Comparison of ENCODE assay signal across 10 cellular contexts in genomic region chr18:13219012-13219396, GRCh38. TPM values are rescaled to one million over a fixed set of nuclear protein-coding genes. Genes with fewer than 3 reads are reported as not detected.
DNase-seq lines count a peak whose midpoint lies in the region; ATAC-seq and TF ChIP-seq lines count a peak whose summit lies in the region.
"Had no signal": no experiment of that assay in that cellular context is flagged by ENCODE, and none has a peak within 500 bp of the region (broad histone marks: within the 10 kb centered on the region; RNA-seq: fewer than 3 reads in every experiment).

No MANE protein-coding gene starts in this region.

- TF ChIP-seq CTCF in liver (IDR thresholded peaks at IDR 0.05; ENCODE audit: low read depth, low read length, missing input control): no peak

- H3K9ac ChIP-seq in liver (ENCODE audit: low read depth in 1 of 2, low read length in 2 of 2): peak overlapping the region; percentile 30 to 65

- DNase-seq in NCI-H748 (lab: John Stamatoyannopoulos, UW; ENCODE audit: unreplicated experiment) (peak; percentile 38), NCI-H748 treated with DMSO at 0.1 percent for 48 hours (lab: John Stamatoyannopoulos, UW) (no peak), MG63 (no peak), NCI-H2196 treated with DMSO at 0.1 percent for 48 hours (lab: John Stamatoyannopoulos, UW; ENCODE audit: unreplicated experiment) (no peak)
- DNase-seq in stimulated activated naive CD8-positive, alpha-beta T cell treated with anti-CD3 and anti-CD28 coated beads, Interleukin-15, amount 100 ng/mL, for 72 hours: no peak

- H3K36me3 Mint-ChIP-seq in activated naive CD8-positive, alpha-beta T cell: peaks cover 3% of the 10 kb centered on the region

- WGBS in liver: 14% methylated on average over 14 of the region's 14 CpGs

- H3K36me3 ChIP-seq in liver (ENCODE audit: control insufficient read depth in 4 of 4, insufficient read depth in 3 of 4, low read depth in 1 of 4, low read length in 3 of 4) (no peaks in the 10 kb centered on the region), MG63 (no peaks in the 10 kb centered on the region)

- peak overlapping the region; percentile 42 to 92 (median 67) for H3K4me3 ChIP-seq in liver (ENCODE audit: low read depth in 1 of 3, low read length in 3 of 3)
- no peak overlapping the region for H3K4me3 ChIP-seq in MG63

- H3K4me1 ChIP-seq in liver (ENCODE audit: control insufficient read depth in 4 of 4, insufficient read depth in 4 of 4, low read length in 3 of 4): peaks cover 19 to 67% (median 58%) of the 10 kb centered on the region in 4 donors
- H3K4me1 ChIP-seq: foreskin keratinocyte had no signal

- peaks cover 46% of the 10 kb centered on the region for H3K4me1 Mint-ChIP-seq in activated naive CD8-positive, alpha-beta T cell (ENCODE audit: low read depth)
- peaks cover 55% of the 10 kb centered on the region for H3K4me1 Mint-ChIP-seq in stimulated activated naive CD8-positive, alpha-beta T cell treated with anti-CD3 and anti-CD28 coated beads, Interleukin-15, amount 100 ng/mL, for 72 hours

- peak overlapping the region; percentile 65 for H3K27ac Mint-ChIP-seq in activated naive CD8-positive, alpha-beta T cell
- H3K27ac Mint-ChIP-seq in stimulated activated naive CD8-positive, alpha-beta T cell treated with anti-CD3 and anti-CD28 coated beads, Interleukin-15, amount 100 ng/mL, for 72 hours: peak overlapping the region in 1 of 2 donors; percentile 89

- peak overlapping the region; percentile 60 to 85 for H3K27ac ChIP-seq in liver (ENCODE audit: low read depth in 1 of 2, low read length in 2 of 2)
- H3K27ac ChIP-seq: foreskin keratinocyte had no signal

- no peak for TF ChIP-seq RAD21 in liver (IDR thresholded peaks at IDR 0.05)

- peak overlapping the region; percentile 81 for H3K4me3 Mint-ChIP-seq in activated naive CD8-positive, alpha-beta T cell
- H3K4me3 Mint-ChIP-seq in stimulated activated naive CD8-positive, alpha-beta T cell treated with anti-CD3 and anti-CD28 coated beads, Interleukin-15, amount 100 ng/mL, for 72 hours: peak overlapping the region; percentile 87 to 89

- no peak for ATAC-seq in stimulated activated naive CD8-positive, alpha-beta T cell treated with anti-CD3 and anti-CD28 coated beads, Interleukin-15, amount 100 ng/mL, for 72 hours
- ATAC-seq in GM21717 (IDR thresholded peaks at IDR 0.05; ENCODE audit: unreplicated experiment): no peak
- ATAC-seq: foreskin keratinocyte had no signal

- H3K9me3 ChIP-seq in liver (ENCODE audit: control insufficient read depth in 4 of 4, low read length in 3 of 4) (no peaks in the 10 kb centered on the region), MG63 (no peaks in the 10 kb centered on the region)

- H3K27me3 Mint-ChIP-seq in activated naive CD8-positive, alpha-beta T cell: peaks cover 2% of the 10 kb centered on the region
- H3K27me3 Mint-ChIP-seq in stimulated activated naive CD8-positive, alpha-beta T cell treated with anti-CD3 and anti-CD28 coated beads, Interleukin-15, amount 100 ng/mL, for 72 hours: peaks cover 31% of the 10 kb centered on the region

- H3K27me3 ChIP-seq in liver (ENCODE audit: control insufficient read depth in 4 of 4, insufficient read depth in 4 of 4, low read length in 3 of 4): no peaks in the 10 kb centered on the region
- H3K27me3 ChIP-seq in MG63: peaks cover 28% of the 10 kb centered on the region

- H3K9me3 Mint-ChIP-seq in activated naive CD8-positive, alpha-beta T cell (ENCODE audit: low read depth): no peaks in the 10 kb centered on the region
- H3K9me3 Mint-ChIP-seq in stimulated activated naive CD8-positive, alpha-beta T cell treated with anti-CD3 and anti-CD28 coated beads, Interleukin-15, amount 100 ng/mL, for 72 hours: no peaks in the 10 kb centered on the region

TF ChIP-seq in liver, 16 proteins besides CTCF, POLR2A, EP300 and RAD21:
- TF ChIP-seq EGR1 (IDR thresholded peaks at IDR 0.05; ENCODE audit: low read depth in 2 of 2) (no peak), YY1 (IDR thresholded peaks at IDR 0.05) (no peak), RXRA (IDR thresholded peaks at IDR 0.05) (no peak)

RNA-seq across cellular contexts. Expression of gene LDLRAD4, which starts 0.4 kb away (rescaled TPM):
- 10 to 100 TPM; 15.6 to 41.7 TPM for total RNA-seq in liver
- polyA plus RNA-seq in liver: 1 to 10 TPM; 4.8 to 9.8 TPM
- 0.02 and 0.36 TPM in 2 replicates for total RNA-seq in MG63 (2014; rRNA removed; shearing (Covaris generic); ENCODE audit: low replicate concordance)
- total RNA-seq: foreskin keratinocyte, NCI-H460 had no signal
- polyA plus RNA-seq: foreskin keratinocyte had no signal

Comparison
In these comparisons a context has a peak if more than half of its experiments do, and no peak if none do; other contexts are left out.
1. RNA of gene LDLRAD4, which starts 0.4 kb away (total RNA-seq): 15.6 to 41.7 TPM in liver; 0.02 to 0.36 TPM in MG63; every median in the first group is over 10 times any median in the second.